In genomic region chr13:104847863-104848262, GRCh38 we compare ENCODE assay signal across 21 cellular contexts.
"Had no signal": no experiment of that assay in that cellular context is flagged by ENCODE, and none has a peak within 500 bp of the region (broad histone marks: within the 10 kb centered on the region; RNA-seq: fewer than 3 reads in every experiment).

No MANE protein-coding gene starts in this region.

- H3K9me3 ChIP-seq: gastroesophageal sphincter, thyroid gland, uterus had no signal

- H3K36me3 ChIP-seq: gastroesophageal sphincter, thyroid gland, uterus had no signal

- H3K4me1 ChIP-seq: gastroesophageal sphincter, thyroid gland, uterus had no signal

- DNase-seq: activated CD4-positive, alpha-beta T cell treated with anti-CD3 and anti-CD28 coated beads, Interleukin-2, amount 10 ng/mL, durations not matched to agents 24 days and 14 days; activated CD4-positive, CD25-positive, alpha-beta regulatory T cell; activated CD8-positive, alpha-beta memory T cell treated with anti-CD3 and anti-CD28 coated beads, Interleukin-2, amount 50 U/mL, for 48 hours; activated gamma-delta T cell; activated T-cell treated with anti-CD3 and anti-CD28 coated beads, Interleukin-2, amount 50 U/mL, for 72 hours; cortex of kidney; effector CD4-positive, alpha-beta T cell; islet precursor cell; left ventricle myocardium superior; mesenchymal stem cell; nucleus accumbens; right cardiac atrium; stimulated activated CD4-positive, alpha-beta T cell treated with anti-CD3 and anti-CD28 coated beads, Interleukin-15, amount 100 ng/mL, for 24 hours; stimulated activated CD4-positive, alpha-beta T cell treated with anti-CD3 and anti-CD28 coated beads, Interleukin-4, amount 100 ng/mL, for 1 hour; stimulated activated naive B cell treated with anti-CD40 and anti-IgM and Interleukin-4, amounts not matched to agents 10 μg/mL and 1 μg/mL and 100 μg/mL, for 72 hours; T-helper 17 cell; thyroid gland; uterus had no signal

- H3K27me3 ChIP-seq: gastroesophageal sphincter, thyroid gland, uterus had no signal

- H3K27ac ChIP-seq: epithelial cell of prostate, gastroesophageal sphincter, skin epidermis, thyroid gland, uterus had no signal

- H3K4me3 ChIP-seq: gastroesophageal sphincter, skin epidermis, thyroid gland, uterus had no signal
